ENCODE assay signal across 8 cellular contexts in genomic region chr3:184175506-184175905, GRCh38. TPM values are rescaled to one million over a fixed set of nuclear protein-coding genes. Genes with fewer than 3 reads are reported as not detected.
A peak's percentile ranks its signal among the peaks of the same experiment; 100 is the strongest.
DNase-seq lines count a peak whose midpoint lies in the region; ATAC-seq and TF ChIP-seq lines count a peak whose summit lies in the region.

No MANE protein-coding gene starts in this region.

- H2AFZ ChIP-seq in DND-41 (ENCODE audit: low read depth, low read length) (peak overlapping the region; percentile 96), PC-9 (peak overlapping the region; percentile 93)

- peak overlapping the region; percentile 97 for H3K4me2 ChIP-seq in DND-41 (ENCODE audit: insufficient read depth, low read length)
- peak overlapping the region; percentile 100 for H3K4me2 ChIP-seq in PC-9

- POLR2A ChIA-PET in PC-9 (lab: Charles Lee; ENCODE audit: unreplicated experiment) = interaction anchor here (0.6 kb wide), 2 partner anchors 18 to 386 kb away, joined by 3 read pairs; partner anchors contain the start of gene EPHB3

- H3K36me3 ChIP-seq in DND-41 (ENCODE audit: insufficient read depth, low read length) (peaks cover 61% of the 10 kb centered on the region), PC-9 (ENCODE audit: low read depth) (peaks cover 41% of the 10 kb centered on the region), ovary (no peaks in the 10 kb centered on the region)

- intact Hi-C loops in PC-9 (cut with micrococcal nuclease; ENCODE audit: unreplicated experiment) (loop anchor here (5.0 kb wide), 1 partner anchor 187 kb away; the partner anchor contains the start of genes CLCN2 and POLR2H), ovary (cut with DNase I) (no loop called here)

- H3K27ac ChIP-seq in DND-41 (ENCODE audit: low read length) (peak overlapping the region; percentile 88), PC-9 (peak overlapping the region; percentile 32), ovary (peak overlapping the region in 1 of 2 donors; percentile 74)

- no peak for TF ChIP-seq EP300 in ovary (IDR thresholded peaks at IDR 0.05)

- peak overlapping the region; percentile 96 for H3K9ac ChIP-seq in DND-41 (ENCODE audit: low read depth, low read length)

- H3K79me2 ChIP-seq in DND-41 (ENCODE audit: insufficient read depth, low read length) (peaks cover 45% of the 10 kb centered on the region), PC-9 (ENCODE audit: low read depth) (peaks cover 42% of the 10 kb centered on the region)

- H3K9me2 ChIP-seq in PC-9 (ENCODE audit: insufficient read depth) = no peaks in the 10 kb centered on the region

- H3K9me3 ChIP-seq in DND-41 (ENCODE audit: insufficient read depth, low read length, severe bottlenecking) (no peaks in the 10 kb centered on the region), PC-9 (ENCODE audit: insufficient read depth, low read depth) (no peaks in the 10 kb centered on the region), ovary (no peaks in the 10 kb centered on the region)

- ATAC-seq in DND-41 (ENCODE audit: insufficient read depth, low read depth) (no peak), GM21528 (IDR thresholded peaks at IDR 0.05; ENCODE audit: low FRiP score, unreplicated experiment) (no peak), HG03175 (IDR thresholded peaks at IDR 0.05; ENCODE audit: unreplicated experiment) (no peak)

- CTCF ChIA-PET in PC-9 (lab: Charles Lee) = interaction anchor here (1.5 kb wide), 1 partner anchor 10 kb away, joined by 4 read pairs; the partner anchor contains the start of gene ABCF3

- peaks cover 44% of the 10 kb centered on the region; the same call in 1 of the 2 replicates for H3F3A ChIP-seq in PC-9 (ENCODE audit: insufficient read depth, low read depth)

- TF ChIP-seq CTCF in DND-41 (IDR thresholded peaks at IDR 0.05; ENCODE audit: borderline replicate concordance, extremely low read depth, low read length, poor library complexity, severe bottlenecking) (no peak), PC-9 (conservative IDR thresholded peaks at IDR 0.05) (no peak), ovary (IDR thresholded peaks at IDR 0.05) (no peak)

- DNase-seq in DND-41 (no peak), PC-9 (peak in 1 of 2 experiments; percentile 14), erythroblast (lab: John Stamatoyannopoulos, UW) (peak; percentile 34 to 54), ovary (no peak), HK-2 (ENCODE audit: unreplicated experiment) (no peak), DMS114 treated with DMSO at 0.1 percent for 48 hours (lab: John Stamatoyannopoulos, UW; ENCODE audit: unreplicated experiment) (no peak)

- peak overlapping the region; percentile 93 to 98; a peak in 3 of 4 replicates for H3K4me3 ChIP-seq in DND-41 (ENCODE audit: low read depth in 1 of 2, low read length in 2 of 2)
- H3K4me3 ChIP-seq in PC-9 = peak overlapping the region; percentile 91
- H3K4me3 ChIP-seq in ovary = peak overlapping the region; percentile 72

- TF ChIP-seq POLR2A in erythroblast (IDR thresholded peaks at IDR 0.05; ENCODE audit: low read length) (no peak), ovary (IDR thresholded peaks at IDR 0.05) (no peak)

- no TSS peak for BruUV-seq in PC-9 (replicated peaks; lab: Mats Ljungman, UMichigan)

- H3K4me1 ChIP-seq in DND-41 (ENCODE audit: insufficient read depth, low read length) (peaks cover 34% of the 10 kb centered on the region), PC-9 (replicated peaks; ENCODE audit: insufficient read depth) (peaks cover 20% of the 10 kb centered on the region), ovary (ENCODE audit: insufficient read depth) (peaks cover 7% of the 10 kb centered on the region)

- H4K20me1 ChIP-seq in DND-41 (ENCODE audit: insufficient read depth, low read length) (peaks cover 7% of the 10 kb centered on the region), PC-9 (ENCODE audit: insufficient read depth) (peaks cover 3% of the 10 kb centered on the region; the same call in 1 of the 2 replicates)

- WGBS in ovary, 3 donors = 15 to 20% (median 16%) methylated on average over 8 of the region's 8 CpGs

- no peaks in the 10 kb centered on the region for H3K27me3 ChIP-seq in DND-41 (ENCODE audit: insufficient read depth, low read length, poor library complexity)
- H3K27me3 ChIP-seq in PC-9 (ENCODE audit: insufficient read depth, low read depth) = no peaks in the 10 kb centered on the region
- H3K27me3 ChIP-seq in ovary = no peaks in the 10 kb centered on the region

RNA-seq across cellular contexts. Expression of gene AP2M1, which starts 0.9 kb away (rescaled TPM):
- 586 and 606 TPM in 2 replicates for total RNA-seq in PC-9 (2021)
- 100 to 1,000 TPM; 107 to 281 (median 252) TPM for total RNA-seq in ovary
- 100 to 1,000 TPM; 236 to 371 TPM for polyA plus RNA-seq in ovary

RNA-seq across cellular contexts. Expression of gene ABCF3, which starts 10.5 kb away (rescaled TPM):
- total RNA-seq in PC-9 (2021) = 98.8 and 137 TPM in 2 replicates
- 10 to 100 TPM; 56.6 to 82.0 (median 61.7) TPM for total RNA-seq in ovary
- 10 to 100 TPM; 30.2 to 42.8 TPM for polyA plus RNA-seq in ovary

RNA-seq across cellular contexts. Expression of gene DVL3, which starts 20.3 kb away (rescaled TPM):
- 101 and 108 TPM in 2 replicates for total RNA-seq in PC-9 (2021)
- total RNA-seq in ovary = 10 to 100 TPM; 30.2 to 93.8 (median 74.8) TPM
- polyA plus RNA-seq in ovary = 10 to 100 TPM; 40.8 to 48.1 TPM

RNA-seq across cellular contexts. Expression of gene EIF2B5, which starts 40.3 kb away (rescaled TPM):
- 45.7 and 54.1 TPM in 2 replicates for total RNA-seq in PC-9 (2021)
- total RNA-seq in ovary = 10 to 100 TPM; 18.6 to 31.9 (median 28.7) TPM
- 10 to 100 TPM; 26.2 to 42.4 TPM for polyA plus RNA-seq in ovary

RNA-seq across cellular contexts. Expression of gene VWA5B2, which starts 53.9 kb away (rescaled TPM):
- 0.53 and 0.76 TPM in 2 replicates for total RNA-seq in PC-9 (2021)
- total RNA-seq in ovary = 1 to 10 TPM in 1 of 7 donors, under 1 TPM in 5, not detected in 1; 0.24 to 5.9 (median 0.64) TPM
- polyA plus RNA-seq in ovary = under 1 TPM; 0.15 to 0.36 TPM

Comparison
In these comparisons a context has a peak if more than half of its experiments do, and no peak if none do; other contexts are left out.
1. DNase-seq: peak in erythroblast (2 of 2); none in DND-41 (single experiment), ovary (0 of 5), HK-2 (single experiment) and DMS114 treated with DMSO at 0.1 percent for 48 hours (single experiment).
2. Peak in every context shown above with its lines, with median percentiles within 50 percentile points of each other: H3K4me3 ChIP-seq.